In genomic region chr5:407801-408268, GRCh38 we compare ENCODE assay signal across 1 cellular context.
TF ChIP-seq lines count a peak whose summit lies in the region.

No MANE protein-coding gene starts in this region.

TF ChIP-seq in HEK293, 187 proteins besides CTCF, POLR2A, EP300 and RAD21 (continued from another document):
- no peak for TF ChIP-seq ZNF704 (tag by site-specific recombination; IDR thresholded peaks at IDR 0.05)
- TF ChIP-seq ZNF843 (tag by site-specific recombination; IDR thresholded peaks at IDR 0.05), result no peak
- no peak for TF ChIP-seq ZNF548 (tag by site-specific recombination; IDR thresholded peaks at IDR 0.05)
- no peak for TF ChIP-seq ZFP69B (tag by site-specific recombination; IDR thresholded peaks at IDR 0.05)
- TF ChIP-seq ZFHX2 (tag by site-specific recombination; conservative IDR thresholded peaks at IDR 0.05), result no peak
- TF ChIP-seq ZNF529 (tag by site-specific recombination; IDR thresholded peaks at IDR 0.05; ENCODE audit: insufficient replicate concordance), result no peak
- no peak for TF ChIP-seq SCRT1 (tag by site-specific recombination; IDR thresholded peaks at IDR 0.05; ENCODE audit: borderline replicate concordance)
- TF ChIP-seq ZNF645 (tag by site-specific recombination; IDR thresholded peaks at IDR 0.05), result no peak
- peak; percentile 90 for TF ChIP-seq ZSCAN16 (tag by site-specific recombination; IDR thresholded peaks at IDR 0.05)
- TF ChIP-seq ZBTB8A (tag by site-specific recombination; IDR thresholded peaks at IDR 0.05), result no peak
- TF ChIP-seq ZNF585B (tag by site-specific recombination; IDR thresholded peaks at IDR 0.05), result no peak
- TF ChIP-seq SCRT2 (tag by site-specific recombination; IDR thresholded peaks at IDR 0.05), result 0 out of 2 replicates have a peak, but pooled peaks have one; percentile 20
- TF ChIP-seq ZNF132 (tag by site-specific recombination; IDR thresholded peaks at IDR 0.05; ENCODE audit: borderline replicate concordance), result no peak
- no peak for TF ChIP-seq ZNF274 (IDR thresholded peaks at IDR 0.05; ENCODE audit: low read length)
- no peak for TF ChIP-seq ZNF274 (tag by site-specific recombination; IDR thresholded peaks at IDR 0.05; ENCODE audit: borderline replicate concordance)
- TF ChIP-seq PRDM10 (tag by site-specific recombination; IDR thresholded peaks at IDR 0.05), result peak; percentile 50
- no peak for TF ChIP-seq ZBTB20 (tag by site-specific recombination; IDR thresholded peaks at IDR 0.05)
- TF ChIP-seq MZF1 (tag by site-specific recombination; IDR thresholded peaks at IDR 0.05; ENCODE audit: borderline replicate concordance), result peak; percentile 92; the same call in 1 of the 2 replicates
- no peak for TF ChIP-seq GLI4 (tag by site-specific recombination; IDR thresholded peaks at IDR 0.05)
- TF ChIP-seq ZSCAN23 (tag by site-specific recombination; IDR thresholded peaks at IDR 0.05), result no peak
- TF ChIP-seq EGR2 (tag by site-specific recombination; IDR thresholded peaks at IDR 0.05; ENCODE audit: low read depth), result no peak
- no peak for TF ChIP-seq ZNF184 (tag by site-specific recombination; IDR thresholded peaks at IDR 0.05)
